In the genomic region with DNA sequence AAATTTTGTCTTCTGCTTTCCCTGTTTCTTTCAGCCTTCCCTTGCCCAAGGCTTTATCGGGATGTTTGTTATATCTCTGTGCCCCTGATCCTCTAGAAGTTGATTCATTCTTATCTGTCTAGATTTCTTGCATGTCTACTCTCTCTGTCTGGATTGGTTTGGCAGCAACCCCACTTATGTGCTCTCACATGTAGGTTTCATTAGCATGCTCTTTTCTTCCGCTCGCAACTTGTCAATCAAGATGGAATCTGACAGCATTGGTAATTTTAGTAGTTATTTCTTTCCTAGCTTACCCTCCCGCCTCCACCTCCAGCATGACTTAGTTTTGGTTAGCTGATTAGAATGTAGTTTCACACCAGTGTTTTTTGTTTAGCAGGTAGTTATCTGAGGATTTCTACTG, we compare ENCODE assay signal across 22 cellular contexts.
"Had no signal": no experiment of that assay in that cellular context is flagged by ENCODE, and none has a peak within 500 bp of the region (broad histone marks: within the 10 kb centered on the region; RNA-seq: fewer than 3 reads in every experiment).

No MANE protein-coding gene starts in this region.

- H3K9me3 Mint-ChIP-seq: activated CD4-positive, alpha-beta T cell treated with anti-CD3 and anti-CD28 coated beads, Interleukin-2, amount 10 ng/mL, durations not matched to agents 24 days and 14 days; activated CD8-positive, alpha-beta T cell treated with anti-CD3 and anti-CD28 coated beads for 36 hours; activated naive CD8-positive, alpha-beta T cell treated with anti-CD3 and anti-CD28 coated beads, Interleukin-2, amount 10 ng/mL, durations not matched to agents 7 days and 5 days; activated T-helper 17 cell treated with anti-CD3 and anti-CD28 coated beads, Interleukin-2, amount 50 U/mL, for 72 hours; neural crest cell; stimulated activated naive CD8-positive, alpha-beta T cell treated with anti-CD3 and anti-CD28 coated beads, Interleukin-15, amount 100 ng/mL, for 72 hours; T-helper 1 cell treated with Interleukin-12 subunit alpha and Interleukin-12 subunit beta and Interleukin-4 antibody, amounts not matched to agents 30 μg/mL and 1 μg/mL, for 36 hours had no signal

- H3K27me3 ChIP-seq: body of pancreas, colonic mucosa, left lung, upper lobe of right lung had no signal

- H3K27ac Mint-ChIP-seq: activated CD4-positive, alpha-beta T cell treated with anti-CD3 and anti-CD28 coated beads, Interleukin-2, amount 10 ng/mL, durations not matched to agents 24 days and 14 days; activated CD8-positive, alpha-beta T cell treated with anti-CD3 and anti-CD28 coated beads for 36 hours; activated naive CD8-positive, alpha-beta T cell treated with anti-CD3 and anti-CD28 coated beads, Interleukin-2, amount 10 ng/mL, durations not matched to agents 7 days and 5 days; activated T-helper 17 cell treated with anti-CD3 and anti-CD28 coated beads, Interleukin-2, amount 50 U/mL, for 72 hours; progenitor cell of endocrine pancreas; stimulated activated naive CD8-positive, alpha-beta T cell treated with anti-CD3 and anti-CD28 coated beads, Interleukin-15, amount 100 ng/mL, for 72 hours; T-helper 1 cell treated with Interleukin-12 subunit alpha and Interleukin-12 subunit beta and Interleukin-4 antibody, amounts not matched to agents 30 μg/mL and 1 μg/mL, for 36 hours had no signal

- H3K4me1 Mint-ChIP-seq: activated CD4-positive, alpha-beta T cell treated with anti-CD3 and anti-CD28 coated beads, Interleukin-2, amount 10 ng/mL, durations not matched to agents 24 days and 14 days; activated naive CD8-positive, alpha-beta T cell treated with anti-CD3 and anti-CD28 coated beads, Interleukin-2, amount 10 ng/mL, durations not matched to agents 7 days and 5 days; activated T-helper 17 cell treated with anti-CD3 and anti-CD28 coated beads, Interleukin-2, amount 50 U/mL, for 72 hours; stimulated activated naive CD8-positive, alpha-beta T cell treated with anti-CD3 and anti-CD28 coated beads, Interleukin-15, amount 100 ng/mL, for 72 hours had no signal

- DNase-seq: activated CD4-positive, alpha-beta T cell treated with anti-CD3 and anti-CD28 coated beads, Interleukin-2, amount 10 ng/mL, durations not matched to agents 24 days and 14 days; activated CD8-positive, alpha-beta T cell treated with anti-CD3 and anti-CD28 coated beads for 36 hours; activated naive CD4-positive, alpha-beta T cell; activated naive CD8-positive, alpha-beta T cell treated with anti-CD3 and anti-CD28 coated beads, Interleukin-2, amount 10 ng/mL, durations not matched to agents 7 days and 5 days; activated T-cell treated with anti-CD3 and anti-CD28 coated beads, Interleukin-2, amount 50 U/mL, for 1 hour; body of pancreas; central memory CD4-positive, alpha-beta T cell; colonic mucosa; foreskin melanocyte; glutamatergic neuron; hypothalamus; left lung; right cardiac atrium; stimulated activated CD4-positive, alpha-beta T cell treated with anti-CD3 and anti-CD28 coated beads, Interleukin-15, amount 100 ng/mL, for 24 hours; stimulated activated CD4-positive, alpha-beta T cell treated with anti-CD3 and anti-CD28 coated beads, Interleukin-4, amount 100 ng/mL, for 1 hour; stimulated activated naive CD8-positive, alpha-beta T cell treated with anti-CD3 and anti-CD28 coated beads, Interleukin-15, amount 100 ng/mL, for 72 hours; upper lobe of right lung had no signal

- H3K36me3 Mint-ChIP-seq: activated naive CD8-positive, alpha-beta T cell treated with anti-CD3 and anti-CD28 coated beads, Interleukin-2, amount 10 ng/mL, durations not matched to agents 7 days and 5 days had no signal

- H3K27me3 Mint-ChIP-seq: activated CD8-positive, alpha-beta T cell treated with anti-CD3 and anti-CD28 coated beads for 36 hours; activated naive CD8-positive, alpha-beta T cell treated with anti-CD3 and anti-CD28 coated beads, Interleukin-2, amount 10 ng/mL, durations not matched to agents 7 days and 5 days; activated T-helper 17 cell treated with anti-CD3 and anti-CD28 coated beads, Interleukin-2, amount 50 U/mL, for 72 hours; progenitor cell of endocrine pancreas; stimulated activated naive CD8-positive, alpha-beta T cell treated with anti-CD3 and anti-CD28 coated beads, Interleukin-15, amount 100 ng/mL, for 72 hours had no signal

- H3K4me1 ChIP-seq: colonic mucosa, left lung, upper lobe of right lung had no signal

- H3K27ac ChIP-seq: body of pancreas, colonic mucosa, left lung, skin epidermis, upper lobe of right lung had no signal

- H3K9me3 ChIP-seq: body of pancreas, colonic mucosa, left lung, upper lobe of right lung had no signal

- H3K36me3 ChIP-seq: colonic mucosa, left lung, upper lobe of right lung had no signal

- H3K4me3 ChIP-seq: body of pancreas, colonic mucosa, left lung, skin epidermis, upper lobe of right lung had no signal

- H3K4me3 Mint-ChIP-seq: activated CD4-positive, alpha-beta T cell treated with anti-CD3 and anti-CD28 coated beads, Interleukin-2, amount 10 ng/mL, durations not matched to agents 24 days and 14 days; activated CD8-positive, alpha-beta T cell treated with anti-CD3 and anti-CD28 coated beads for 36 hours; activated naive CD8-positive, alpha-beta T cell treated with anti-CD3 and anti-CD28 coated beads, Interleukin-2, amount 10 ng/mL, durations not matched to agents 7 days and 5 days; activated T-helper 17 cell treated with anti-CD3 and anti-CD28 coated beads, Interleukin-2, amount 50 U/mL, for 72 hours; neural crest cell; stimulated activated naive CD8-positive, alpha-beta T cell treated with anti-CD3 and anti-CD28 coated beads, Interleukin-15, amount 100 ng/mL, for 72 hours; T-helper 1 cell treated with Interleukin-12 subunit alpha and Interleukin-12 subunit beta and Interleukin-4 antibody, amounts not matched to agents 30 μg/mL and 1 μg/mL, for 36 hours had no signal
